ENCODE assay signal across 19 cellular contexts in the genomic region with DNA sequence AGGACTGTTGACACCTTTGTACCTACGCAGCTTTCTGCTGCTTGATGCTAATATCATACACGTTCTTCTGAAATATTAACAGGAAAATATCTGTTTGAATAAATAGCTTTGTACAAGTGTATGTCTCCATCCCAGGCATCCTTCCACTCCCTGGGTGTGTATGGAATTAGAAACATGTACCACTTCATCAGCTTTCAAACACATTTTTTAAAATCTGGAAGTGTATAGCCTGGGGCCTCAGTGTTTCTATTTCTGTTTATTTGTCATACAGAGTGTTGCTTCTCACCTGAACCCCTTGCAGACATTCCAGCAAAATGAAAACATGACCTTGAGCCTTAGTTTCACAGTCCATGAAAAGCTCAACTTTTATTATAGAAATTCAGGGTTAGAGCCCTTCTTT.
DNase-seq lines count a peak whose midpoint lies in the region; ATAC-seq, FAIRE-seq and TF ChIP-seq lines count a peak whose summit lies in the region.
"Had no signal": no experiment of that assay in that cellular context is flagged by ENCODE, and none has a peak within 500 bp of the region (broad histone marks: within the 10 kb centered on the region; RNA-seq: fewer than 3 reads in every experiment).

No MANE protein-coding gene starts in this region.

- no peak overlapping the region for H4K12ac ChIP-seq in trophoblast cell (ENCODE audit: low read depth, low read length)

- H3K27me3 Mint-ChIP-seq in CD8-positive, alpha-beta T cell (ENCODE audit: low read depth): peaks cover 2% of the 10 kb centered on the region

- no peak overlapping the region for H3K23ac ChIP-seq in trophoblast cell (ENCODE audit: low read length)

- DNase-seq in H54 (ENCODE audit: insufficient read length, low spot score): no peak
- no peak for DNase-seq in ascending aorta (ENCODE audit: low spot score in 2 of 2)
- DNase-seq in trophoblast cell: peak; percentile 47 to 79
- DNase-seq in upper lobe of right lung: no peak
- no peak for DNase-seq in CD8-positive, alpha-beta T cell
- no peak for DNase-seq in Peyer's patch
- DNase-seq: 8988T; Calu3; CD4-positive, alpha-beta memory T cell; DMS79 treated with DMSO at 0.1 percent for 48 hours; EL; H7 had no signal

- POLR2A ChIA-PET in CD8-positive, alpha-beta T cell (lab: Charles Lee): no interaction called here

- ATAC-seq in upper lobe of right lung (peak; percentile 80), HG03460 (IDR thresholded peaks at IDR 0.05; ENCODE audit: unreplicated experiment) (no peak)
- ATAC-seq in CD8-positive, alpha-beta T cell: no peak
- ATAC-seq: GM12878, GM23338, HepG2 had no signal

- H3K36me3 ChIP-seq in ascending aorta (no peaks in the 10 kb centered on the region), trophoblast cell (ENCODE audit: control insufficient read depth in 1 of 2, insufficient read depth in 2 of 2, low read length in 2 of 2) (no peaks in the 10 kb centered on the region), upper lobe of right lung (no peaks in the 10 kb centered on the region), Peyer's patch (no peaks in the 10 kb centered on the region)
- H3K36me3 ChIP-seq in CD8-positive, alpha-beta T cell (ENCODE audit: insufficient read depth, low read length): no peaks in the 10 kb centered on the region
- H3K36me3 ChIP-seq: BLaER1 had no signal

- TF ChIP-seq POLR2A in H54 (IDR thresholded peaks at IDR 0.05; ENCODE audit: low read depth, low read length) (no peak), Peyer's patch (IDR thresholded peaks at IDR 0.05) (no peak)

- H3K27ac Mint-ChIP-seq in CD8-positive, alpha-beta T cell: no peak overlapping the region
- H3K27ac Mint-ChIP-seq: CD14-positive monocyte, GM23338, IgD-negative memory B cell had no signal

- H3K79me2 ChIP-seq in trophoblast cell (ENCODE audit: control insufficient read depth, insufficient read depth, low read length, poor library complexity): no peaks in the 10 kb centered on the region

- H3K9ac ChIP-seq in trophoblast cell (ENCODE audit: low read length): no peak overlapping the region
- H3K9ac ChIP-seq: BLaER1 had no signal

- peaks cover 32% of the 10 kb centered on the region for H3K4me1 Mint-ChIP-seq in CD8-positive, alpha-beta T cell (ENCODE audit: low read depth)

- peaks cover 4 to 19% of the 10 kb centered on the region in 2 donors for H3K4me1 ChIP-seq in ascending aorta
- no peaks in the 10 kb centered on the region for H3K4me1 ChIP-seq in trophoblast cell (ENCODE audit: control insufficient read depth in 1 of 2, insufficient read depth in 2 of 2, low read length in 2 of 2)
- peaks cover 14% of the 10 kb centered on the region for H3K4me1 ChIP-seq in upper lobe of right lung
- peaks cover 21% of the 10 kb centered on the region for H3K4me1 ChIP-seq in CD8-positive, alpha-beta T cell (ENCODE audit: insufficient read depth, low read length)
- H3K4me1 ChIP-seq in Peyer's patch: no peaks in the 10 kb centered on the region

- no peak overlapping the region for H2AFZ ChIP-seq in trophoblast cell (ENCODE audit: insufficient read depth, low read length, poor library complexity)
- H2AFZ ChIP-seq: GM23338 had no signal

- no peak overlapping the region for H2BK120ac ChIP-seq in trophoblast cell (ENCODE audit: insufficient read depth, low read length, poor library complexity)

- no peak overlapping the region for H4K91ac ChIP-seq in trophoblast cell (ENCODE audit: low read depth, low read length)

- H3K14ac ChIP-seq in trophoblast cell (ENCODE audit: low read length): no peak overlapping the region

- no peaks in the 10 kb centered on the region for H3K36me3 Mint-ChIP-seq in CD8-positive, alpha-beta T cell
- H3K36me3 Mint-ChIP-seq: CD14-positive monocyte; CD4-positive, alpha-beta memory T cell had no signal

- no peak for TF ChIP-seq CTCF in ascending aorta (IDR thresholded peaks at IDR 0.05)
- no peak for TF ChIP-seq CTCF in upper lobe of right lung (IDR thresholded peaks at IDR 0.05)
- no peak for TF ChIP-seq CTCF in CD8-positive, alpha-beta T cell (IDR thresholded peaks at IDR 0.05)
- no peak for TF ChIP-seq CTCF in Peyer's patch (IDR thresholded peaks at IDR 0.05)

- H2BK5ac ChIP-seq in trophoblast cell (ENCODE audit: low read depth, low read length, poor library complexity): no peak overlapping the region

- CTCF ChIA-PET in CD8-positive, alpha-beta T cell (lab: Charles Lee): no interaction called here

- H3K18ac ChIP-seq in trophoblast cell (ENCODE audit: low read length): no peak overlapping the region

- H3K9me3 ChIP-seq in ascending aorta (no peaks in the 10 kb centered on the region), trophoblast cell (ENCODE audit: insufficient read depth, low read depth, low read length) (no peaks in the 10 kb centered on the region), upper lobe of right lung (no peaks in the 10 kb centered on the region), Peyer's patch (no peaks in the 10 kb centered on the region)
- no peaks in the 10 kb centered on the region for H3K9me3 ChIP-seq in CD8-positive, alpha-beta T cell (ENCODE audit: low read length)
- H3K9me3 ChIP-seq: BLaER1 had no signal

- intact Hi-C loops in ascending aorta (cut with DNase I) (no loop called here), upper lobe of right lung (cut with DNase I) (no loop called here)
- intact Hi-C loops in CD8-positive, alpha-beta T cell (cut with DNase I, micrococcal nuclease): loop anchor here in 1 of 2 experiments (10.0 kb wide), 1 partner anchor 774 kb away; no protein-coding TSS in a partner anchor

- H3K79me1 ChIP-seq in trophoblast cell (ENCODE audit: low read length): no peaks in the 10 kb centered on the region

- H3K9me3 Mint-ChIP-seq in CD8-positive, alpha-beta T cell: no peaks in the 10 kb centered on the region
- H3K9me3 Mint-ChIP-seq: CD4-positive, alpha-beta memory T cell; GM23338; IgD-negative memory B cell had no signal

- peak; percentile 11 for FAIRE-seq in H54 (lab: Jason Lieb, UNC)
- FAIRE-seq: GM12878, HepG2 had no signal

- H3K4me2 ChIP-seq in trophoblast cell (ENCODE audit: low read length): no peak overlapping the region
- H3K4me2 ChIP-seq: BLaER1, GM23338 had no signal

- H2BK12ac ChIP-seq in trophoblast cell (ENCODE audit: low read length): no peak overlapping the region

- H4K8ac ChIP-seq in trophoblast cell (ENCODE audit: low read depth, low read length): no peak overlapping the region

- no peak overlapping the region for H3K4me3 ChIP-seq in ascending aorta
- no peak overlapping the region for H3K4me3 ChIP-seq in trophoblast cell (ENCODE audit: low read depth, low read length)
- H3K4me3 ChIP-seq in upper lobe of right lung: no peak overlapping the region
- no peak overlapping the region for H3K4me3 ChIP-seq in CD8-positive, alpha-beta T cell (ENCODE audit: low read depth, low read length)
- no peak overlapping the region for H3K4me3 ChIP-seq in Peyer's patch
- H3K4me3 ChIP-seq: BLaER1, GM12878, GM23338 had no signal

- no peak overlapping the region for H3K4ac ChIP-seq in trophoblast cell (ENCODE audit: low read depth, low read length)

- H3K27ac ChIP-seq in ascending aorta (peak overlapping the region; percentile 41 to 47), trophoblast cell (ENCODE audit: low read depth, low read length) (no peak overlapping the region), upper lobe of right lung (no peak overlapping the region), Peyer's patch (no peak overlapping the region)
- H3K27ac ChIP-seq in CD8-positive, alpha-beta T cell (ENCODE audit: low read depth, low read length): no peak overlapping the region
- H3K27ac ChIP-seq: BLaER1 had no signal

- WGBS in trophoblast cell (ENCODE audit: extremely low coverage, insufficient coverage, insufficient read length): no CpG with 5 or more reads among the region's 2 CpGs

- H3K4me3 Mint-ChIP-seq in CD8-positive, alpha-beta T cell: no peak overlapping the region
- H3K4me3 Mint-ChIP-seq: CD14-positive monocyte; CD4-positive, alpha-beta memory T cell; GM23338; IgD-negative memory B cell had no signal

- H3K27me3 ChIP-seq in ascending aorta: no peaks in the 10 kb centered on the region
- H3K27me3 ChIP-seq in trophoblast cell (ENCODE audit: insufficient read depth, low read length): no peaks in the 10 kb centered on the region
- no peaks in the 10 kb centered on the region for H3K27me3 ChIP-seq in upper lobe of right lung
- no peaks in the 10 kb centered on the region for H3K27me3 ChIP-seq in CD8-positive, alpha-beta T cell (ENCODE audit: insufficient read depth, low read length)
- H3K27me3 ChIP-seq in Peyer's patch: no peaks in the 10 kb centered on the region
- H3K27me3 ChIP-seq: BLaER1 had no signal

- no peak overlapping the region for H2AK5ac ChIP-seq in trophoblast cell (ENCODE audit: low read length)

Comparison
In these comparisons a context has a peak if more than half of its experiments do, and no peak if none do; other contexts are left out.
1. DNase-seq: peak in trophoblast cell (2 of 2); none in H54 (single experiment), ascending aorta (0 of 2), upper lobe of right lung (single experiment), CD8-positive, alpha-beta T cell (0 of 7) and Peyer's patch (0 of 3).
2. H3K27ac ChIP-seq: peak in ascending aorta (2 of 2); none in trophoblast cell (single experiment), upper lobe of right lung (single experiment), CD8-positive, alpha-beta T cell (single experiment) and Peyer's patch (0 of 4).